ENCODE assay signal across 8 cellular contexts in genomic region chr6:3068329-3069223, GRCh38.
DNase-seq lines count a peak whose midpoint lies in the region; ATAC-seq lines count a peak whose summit lies in the region.

Gene RIPK1, plus strand, starts transcription at chr6:3068494. Its CDS starts 8,330 bp downstream, at chr6:3076824.

- peak; percentile 96 for DNase-seq in AG08396 (ENCODE audit: low spot score)
- peak; percentile 93 for DNase-seq in NCI-H2227 (lab: John Stamatoyannopoulos, UW; ENCODE audit: unreplicated experiment)
- peak; percentile 91 to 94 (median 92) for DNase-seq in activated CD4-positive, CD25-positive, alpha-beta regulatory T cell (lab: John Stamatoyannopoulos, UW)
- peak in 60 of 61 donors; percentile 55 to 94 (median 87) for DNase-seq in caudate nucleus (lab: John Stamatoyannopoulos, UW)
- peak; percentile 95 for DNase-seq in islet precursor cell
- DNase-seq in stimulated activated CD4-positive, alpha-beta T cell treated with anti-CD3 and anti-CD28 coated beads, Interleukin-15, amount 100 ng/mL, for 1 hour (ENCODE audit: low read depth in 1 of 2, low spot score in 1 of 2), result peak; percentile 88 to 94

- peak; percentile 85 for ATAC-seq in GM18868 (IDR thresholded peaks at IDR 0.05; ENCODE audit: unreplicated experiment)
- peak; percentile 82 for ATAC-seq in HG03103 (IDR thresholded peaks at IDR 0.05; ENCODE audit: low read depth, unreplicated experiment)

- peak within 1 kb of the TSS; percentile 96 for H3K27ac ChIP-seq in caudate nucleus (ENCODE audit: low read depth, low read length)

Comparison
In these comparisons a context has a peak if more than half of its experiments do, and no peak if none do; other contexts are left out.
1. Peak in every context shown above with its lines: DNase-seq, ATAC-seq and H3K27ac ChIP-seq.